In the genomic region with DNA sequence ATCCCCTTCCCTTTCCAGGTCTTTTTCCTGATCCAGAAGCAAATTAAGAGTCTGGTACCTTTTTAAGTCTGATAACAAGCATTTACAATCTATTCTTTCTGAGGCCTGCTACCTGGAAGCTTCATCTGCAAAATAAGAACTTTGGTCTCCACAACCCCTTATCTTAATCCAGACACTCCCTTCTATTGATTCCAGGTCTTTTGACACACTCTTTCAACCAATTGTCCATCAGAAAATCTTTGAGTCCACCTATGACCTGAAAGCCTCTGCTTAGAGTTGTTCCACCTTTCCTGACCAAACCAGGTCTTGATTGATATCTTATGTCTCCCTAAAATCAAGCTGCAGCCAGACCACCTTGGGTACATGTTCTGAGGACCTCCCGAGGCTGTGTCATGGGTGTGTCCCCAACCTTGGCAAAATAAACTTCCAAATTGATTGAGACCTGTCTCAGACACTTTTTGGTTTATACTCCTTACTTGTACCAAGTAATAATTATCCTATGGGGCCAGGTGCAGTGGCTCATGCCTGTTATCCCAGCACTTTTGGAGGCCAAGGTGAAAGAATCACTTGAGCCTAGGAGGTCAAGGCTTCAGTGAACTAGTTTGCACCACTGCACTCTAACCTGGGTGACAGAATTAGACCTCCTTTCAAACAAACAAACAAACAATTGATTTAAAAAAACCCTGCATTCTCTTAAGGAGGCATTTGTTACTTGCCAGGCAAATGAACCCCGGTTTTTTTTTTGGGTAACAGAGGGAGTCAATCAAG, we compare ENCODE assay signal across 7 cellular contexts.
"Had no signal": no experiment of that assay in that cellular context is flagged by ENCODE, and none has a peak within 500 bp of the region (broad histone marks: within the 10 kb centered on the region; RNA-seq: fewer than 3 reads in every experiment).

No MANE protein-coding gene starts in this region.

- H3K4me3 ChIP-seq: GM23338 had no signal

- H3K4me2 ChIP-seq: GM23338 had no signal

- H2AFZ ChIP-seq: GM23338 had no signal

- H3K27ac ChIP-seq: HL-60 had no signal

- ATAC-seq: GM23338, HCT116 had no signal

- FAIRE-seq: H54 had no signal

- DNase-seq: H9, HFFc6, IMR-90 had no signal
